Comparison of ENCODE assay signal across 14 cellular contexts in genomic region chr5:41648976-41649375, GRCh38.
DNase-seq lines count a peak whose midpoint lies in the region; ATAC-seq, FAIRE-seq and TF ChIP-seq lines count a peak whose summit lies in the region.
"Had no signal": no experiment of that assay in that cellular context is flagged by ENCODE, and none has a peak within 500 bp of the region (broad histone marks: within the 10 kb centered on the region; RNA-seq: fewer than 3 reads in every experiment).

No MANE protein-coding gene starts in this region.

- H2AFZ ChIP-seq in endothelial cell of umbilical vein (ENCODE audit: low read depth, low read length), result no peak overlapping the region

- POLR2A ChIA-PET in endothelial cell of umbilical vein (lab: Charles Lee), result no interaction called here

- WGBS in lower leg skin, 2 donors, result 31 to 51% methylated on average over 2 of the region's 2 CpGs

- H3K27ac ChIP-seq in right atrium auricular region, result no peak overlapping the region
- no peak overlapping the region for H3K27ac ChIP-seq in endothelial cell of umbilical vein (ENCODE audit: insufficient read depth, low read depth, low read length)
- peak overlapping the region in 3 of 4 donors; percentile 18 to 72 (median 40) for H3K27ac ChIP-seq in gastrocnemius medialis
- H3K27ac ChIP-seq: HL-60 had no signal

- intact Hi-C loops in Right ventricle myocardium inferior (cut with DNase I), result no loop called here
- intact Hi-C loops in endothelial cell of umbilical vein (cut with micrococcal nuclease), result no loop called here
- intact Hi-C loops in gastrocnemius medialis (cut with DNase I; ENCODE audit: low total_unique reads), result loop anchor here (2.0 kb wide), 1 partner anchor 186 kb away; no protein-coding TSS in a partner anchor
- intact Hi-C loops in lower leg skin (cut with DNase I; ENCODE audit: low total_unique reads), result no loop called here

- TF ChIP-seq CTCF in right atrium auricular region (IDR thresholded peaks at IDR 0.05) (no peak), endothelial cell of umbilical vein (IDR thresholded peaks at IDR 0.05; ENCODE audit: extremely low read depth in 1 of 2, insufficient read depth in 1 of 2, low read depth in 1 of 2, low read length in 2 of 2) (no peak), gastrocnemius medialis (IDR thresholded peaks at IDR 0.05 in 4 of 5, conservative IDR thresholded peaks at IDR 0.05 in 1 of 5) (no peak), lower leg skin (IDR thresholded peaks at IDR 0.05) (no peak), foreskin fibroblast (IDR thresholded peaks at IDR 0.05; ENCODE audit: low read depth, low read length) (no peak), GM13977 (IDR thresholded peaks at IDR 0.05; ENCODE audit: extremely low read depth, insufficient read depth, missing control alignments) (no peak)

- H3K36me3 ChIP-seq in right atrium auricular region, result no peaks in the 10 kb centered on the region
- no peaks in the 10 kb centered on the region for H3K36me3 ChIP-seq in endothelial cell of umbilical vein (ENCODE audit: control insufficient read depth in 2 of 2, extremely low read depth in 1 of 2, insufficient read depth in 2 of 2, low read length in 2 of 2)
- no peaks in the 10 kb centered on the region for H3K36me3 ChIP-seq in gastrocnemius medialis

- H3K9me1 ChIP-seq in endothelial cell of umbilical vein (replicated peaks; ENCODE audit: control insufficient read depth, extremely low read depth, insufficient read depth, low read length), result no peaks in the 10 kb centered on the region

- no peak for DNase-seq in Right ventricle myocardium inferior (ENCODE audit: missing footprints)
- DNase-seq in right atrium auricular region (ENCODE audit: low spot score), result no peak
- DNase-seq in NCI-H69 (lab: John Stamatoyannopoulos, UW), result peak; percentile 18
- DNase-seq in endothelial cell of umbilical vein (ENCODE audit: low read depth, low spot score), result no peak
- peak; percentile 24 to 31 for DNase-seq in gastrocnemius medialis
- DNase-seq in lower leg skin (ENCODE audit: low spot score in 2 of 2), result no peak
- no peak for DNase-seq in foreskin fibroblast
- no peak for DNase-seq in GM13977 (ENCODE audit: low spot score)
- DNase-seq: CD4-positive, CD25-positive, alpha-beta regulatory T cell; KBM-7; NCI-H1092; NCI-H1694 treated with DMSO at 0.1 percent for 48 hours; NCI-H446 treated with DMSO at 0.1 percent for 48 hours had no signal

- H3K4me1 ChIP-seq in right atrium auricular region (peaks cover 0 to 5% of the 10 kb centered on the region in 2 donors), endothelial cell of umbilical vein (ENCODE audit: control insufficient read depth, extremely low read depth, insufficient read depth, low read length) (no peaks in the 10 kb centered on the region), gastrocnemius medialis (peaks cover 5 to 16% of the 10 kb centered on the region in 2 donors)

- no peaks in the 10 kb centered on the region for H3K79me2 ChIP-seq in endothelial cell of umbilical vein (ENCODE audit: control insufficient read depth, insufficient read depth, low read length)

- H3K27me3 ChIP-seq in right atrium auricular region, result no peaks in the 10 kb centered on the region
- no peaks in the 10 kb centered on the region for H3K27me3 ChIP-seq in endothelial cell of umbilical vein (ENCODE audit: control insufficient read depth in 2 of 2, insufficient read depth in 2 of 2, low read length in 2 of 2)
- H3K27me3 ChIP-seq in gastrocnemius medialis, result no peaks in the 10 kb centered on the region

- H3K9me3 ChIP-seq in right atrium auricular region (no peaks in the 10 kb centered on the region), endothelial cell of umbilical vein (replicated peaks; ENCODE audit: control insufficient read depth, insufficient read depth, low read length) (no peaks in the 10 kb centered on the region), gastrocnemius medialis (no peaks in the 10 kb centered on the region)

- ATAC-seq in Right ventricle myocardium inferior, result peak; percentile 57
- ATAC-seq in gastrocnemius medialis, result peak; percentile 92 to 96

- no TSS peak for BruUV-seq in endothelial cell of umbilical vein (replicated peaks; lab: Mats Ljungman, UMichigan)

- H3K4me3 ChIP-seq in right atrium auricular region, result no peak overlapping the region
- no peak overlapping the region for H3K4me3 ChIP-seq in endothelial cell of umbilical vein (replicated peaks in 1 of 3; ENCODE audit: insufficient read depth in 1 of 3, low read depth in 1 of 3, low read length in 3 of 3)
- no peak overlapping the region for H3K4me3 ChIP-seq in gastrocnemius medialis
- no peak overlapping the region for H3K4me3 ChIP-seq in lower leg skin (ENCODE audit: low read depth, poor library complexity, severe bottlenecking)
- H3K4me3 ChIP-seq in foreskin fibroblast (ENCODE audit: low read depth in 1 of 2, low read length in 2 of 2), result no peak overlapping the region

- H3K9ac ChIP-seq in endothelial cell of umbilical vein (replicated peaks; ENCODE audit: extremely low read depth, insufficient read depth, low read length), result no peak overlapping the region

- peak; percentile 21 for FAIRE-seq in endothelial cell of umbilical vein (lab: Jason Lieb, UNC)

- dilution Hi-C loops in endothelial cell of umbilical vein (cut with MboI; ENCODE audit: extremely low pct_ligation_motif_present, low sequenced_read_pairs), result no loop called here

- no peak for TF ChIP-seq POLR2A in endothelial cell of umbilical vein (IDR thresholded peaks at IDR 0.05; ENCODE audit: low read depth, low read length)
- TF ChIP-seq POLR2A in gastrocnemius medialis (IDR thresholded peaks at IDR 0.05), result no peak
- no peak for TF ChIP-seq POLR2A in lower leg skin (IDR thresholded peaks at IDR 0.05)

- no peak overlapping the region for H3K4me2 ChIP-seq in endothelial cell of umbilical vein (ENCODE audit: insufficient read depth, low read length)

- in situ Hi-C loops in gastrocnemius medialis (cut with MboI; ENCODE audit: low sequenced_read_pairs in 4 of 4), result no loop called here
- in situ Hi-C loops in GM13977 (cut with MboI; ENCODE audit: low pct_unique_long_range_greater_than_20kb, low sequenced_read_pairs, unreplicated experiment), result no loop called here

- CTCF ChIA-PET in endothelial cell of umbilical vein (lab: Charles Lee), result no interaction called here

- H4K20me1 ChIP-seq in endothelial cell of umbilical vein (replicated peaks; ENCODE audit: control insufficient read depth, extremely low read depth, insufficient read depth, low read length), result no peaks in the 10 kb centered on the region

TF ChIP-seq in endothelial cell of umbilical vein, 7 proteins besides CTCF, POLR2A, EP300 and RAD21:
- no peak for TF ChIP-seq POLR2AphosphoS5 (IDR thresholded peaks at IDR 0.05; ENCODE audit: insufficient read depth, low read depth, low read length)
- no peak for TF ChIP-seq GATA2 (IDR thresholded peaks at IDR 0.05; ENCODE audit: insufficient read depth, insufficient read length, low read depth, low read length)
- no peak for TF ChIP-seq EZH2 (IDR thresholded peaks at IDR 0.05; ENCODE audit: borderline replicate concordance, low read depth, low read length, severe bottlenecking)
- TF ChIP-seq FOS (IDR thresholded peaks at IDR 0.05; ENCODE audit: borderline replicate concordance, insufficient read depth, low read length), result no peak
- no peak for TF ChIP-seq MYC (IDR thresholded peaks at IDR 0.05; ENCODE audit: low read depth, low read length)
- TF ChIP-seq MAX (IDR thresholded peaks at IDR 0.05; ENCODE audit: insufficient read depth, insufficient read length), result no peak
- TF ChIP-seq JUN (IDR thresholded peaks at IDR 0.05; ENCODE audit: borderline replicate concordance, insufficient read depth, insufficient read length, low read depth), result no peak

Comparison
In these comparisons a context has a peak if more than half of its experiments do, and no peak if none do; other contexts are left out.
1. DNase-seq: peak in NCI-H69 (single experiment) and gastrocnemius medialis (2 of 2); none in Right ventricle myocardium inferior (single experiment), right atrium auricular region (single experiment), endothelial cell of umbilical vein (single experiment), lower leg skin (0 of 2), foreskin fibroblast (0 of 2) and GM13977 (single experiment).
2. H3K27ac ChIP-seq: peak in gastrocnemius medialis (3 of 4); none in right atrium auricular region (0 of 2) and endothelial cell of umbilical vein (single experiment).